In genomic region chr1:75785964-75786853, GRCh38 we compare ENCODE assay signal across 8 cellular contexts. TPM values are rescaled to one million over a fixed set of nuclear protein-coding genes. Genes with fewer than 3 reads are reported as not detected.
DNase-seq lines count a peak whose midpoint lies in the region; ATAC-seq and TF ChIP-seq lines count a peak whose summit lies in the region.

TSS of gene RABGGTB (plus strand) at chr1:75786256. CDS start at chr1:75786272, 16 bp downstream.

- ATAC-seq in GM18502 (IDR thresholded peaks at IDR 0.05; ENCODE audit: poor library complexity, unreplicated experiment) (peak; percentile 68), HG02970 (IDR thresholded peaks at IDR 0.05; ENCODE audit: low FRiP score, unreplicated experiment) (peak; percentile 93), right cardiac atrium (peak; percentile 99)

- peak within 1 kb of the TSS; percentile 99 for H3K27ac Mint-ChIP-seq in T-helper 2 cell treated with Interferon-gamma antibody and Interleukin-4, amounts not matched to agents 5 μg/mL and 100 μg/mL, for 36 hours

- H3K9me3 Mint-ChIP-seq in T-helper 2 cell treated with Interferon-gamma antibody and Interleukin-4, amounts not matched to agents 5 μg/mL and 100 μg/mL, for 36 hours: peaks cover 3% of the 10 kb centered on the region

- H3K4me1 Mint-ChIP-seq in T-helper 2 cell treated with Interferon-gamma antibody and Interleukin-4, amounts not matched to agents 5 μg/mL and 100 μg/mL, for 36 hours (ENCODE audit: low read depth): peaks cover 38% of the 10 kb centered on the region

- H3K9me3 ChIP-seq in ascending aorta: no peaks in the 10 kb centered on the region
- no peaks in the 10 kb centered on the region for H3K9me3 ChIP-seq in right cardiac atrium (ENCODE audit: control insufficient read depth, low read length)
- no peaks in the 10 kb centered on the region for H3K9me3 ChIP-seq in uterus

- H3K4me1 ChIP-seq in ascending aorta (peaks cover 10 to 19% of the 10 kb centered on the region in 2 donors), right cardiac atrium (ENCODE audit: control insufficient read depth, insufficient read depth, low read length) (peaks cover 2% of the 10 kb centered on the region), uterus (peaks cover 0 to 9% of the 10 kb centered on the region in 2 donors)

- H3K36me3 Mint-ChIP-seq in T-helper 2 cell treated with Interferon-gamma antibody and Interleukin-4, amounts not matched to agents 5 μg/mL and 100 μg/mL, for 36 hours (ENCODE audit: low read depth): peaks cover 50% of the 10 kb centered on the region

- H3K27me3 ChIP-seq in ascending aorta (no peaks in the 10 kb centered on the region), right cardiac atrium (ENCODE audit: control insufficient read depth, insufficient read depth) (no peaks in the 10 kb centered on the region), uterus (no peaks in the 10 kb centered on the region)

- intact Hi-C loops in ascending aorta (cut with DNase I): loop anchor here (1.0 to 10.0 kb wide), 3 partner anchors 21 to 289 kb away; partner anchors contain the start of genes ACADM and ST6GALNAC3
- intact Hi-C loops in right cardiac atrium (cut with DNase I): loop anchor here in 1 of 4 donors (5.0 kb wide), 1 partner anchor 59 kb away; no protein-coding TSS in a partner anchor
- intact Hi-C loops in uterus (cut with DNase I; ENCODE audit: low total_unique reads): no loop called here

- no peak for TF ChIP-seq CTCF in ascending aorta (IDR thresholded peaks at IDR 0.05)
- no peak for TF ChIP-seq CTCF in uterus (IDR thresholded peaks at IDR 0.05)

- H3K27me3 Mint-ChIP-seq in T-helper 2 cell treated with Interferon-gamma antibody and Interleukin-4, amounts not matched to agents 5 μg/mL and 100 μg/mL, for 36 hours (ENCODE audit: low read depth): peaks cover 4% of the 10 kb centered on the region

- H3K36me3 ChIP-seq in ascending aorta (peaks cover 3 to 14% of the 10 kb centered on the region in 2 donors), uterus (no peaks in the 10 kb centered on the region)

- peak; percentile 64 to 85 for TF ChIP-seq POLR2A in uterus (IDR thresholded peaks at IDR 0.05)

- H3K4me3 ChIP-seq in ascending aorta (peak within 1 kb of the TSS; percentile 66 to 74), right cardiac atrium (ENCODE audit: low read length) (peak within 1 kb of the TSS; percentile 96), uterus (peak within 1 kb of the TSS; percentile 53 to 69)

- H3K4me3 Mint-ChIP-seq in T-helper 2 cell treated with Interferon-gamma antibody and Interleukin-4, amounts not matched to agents 5 μg/mL and 100 μg/mL, for 36 hours: peak within 1 kb of the TSS; percentile 99

- WGBS in right cardiac atrium: under 1% methylated on average over 28 of the region's 28 CpGs

- H3K27ac ChIP-seq in ascending aorta (peak within 1 kb of the TSS; percentile 88), right cardiac atrium (ENCODE audit: low read length) (peak within 1 kb of the TSS; percentile 96), uterus (peak within 1 kb of the TSS; percentile 87 to 88)

- DNase-seq in NCI-H1930 (lab: John Stamatoyannopoulos, UW): peak; percentile 87 to 93
- peak; percentile 94 for DNase-seq in T-helper 2 cell treated with Interferon-gamma antibody and Interleukin-4, amounts not matched to agents 5 μg/mL and 100 μg/mL, for 36 hours (ENCODE audit: low spot score)
- DNase-seq in ascending aorta (ENCODE audit: low spot score in 2 of 2): peak; percentile 85 to 97
- DNase-seq in right cardiac atrium: peak; percentile 95 to 98 (median 97)
- DNase-seq in pulmonary artery endothelial cell (ENCODE audit: low read depth, low spot score): peak; percentile 85
- DNase-seq in uterus: peak; percentile 90 to 96

RNA-seq across cellular contexts. Expression of gene RABGGTB, which starts in this region (rescaled TPM):
- total RNA-seq in ascending aorta (17.7 TPM), right cardiac atrium (10 to 100 TPM; 55.4 to 67.2 (median 57.1) TPM), pulmonary artery endothelial cell (90.7 and 107 TPM in 2 replicates), uterus (10 to 100 TPM; 54.5 to 87.6 (median 74.2) TPM)
- polyA plus RNA-seq in right cardiac atrium: 50.0 TPM

Comparison
In these comparisons a context has a peak if more than half of its experiments do, and no peak if none do; other contexts are left out.
1. Peak in every context shown above with its lines: DNase-seq, ATAC-seq, H3K4me3 ChIP-seq and H3K27ac ChIP-seq.